Comparison of ENCODE assay signal across 1 cellular context in the genomic region with DNA sequence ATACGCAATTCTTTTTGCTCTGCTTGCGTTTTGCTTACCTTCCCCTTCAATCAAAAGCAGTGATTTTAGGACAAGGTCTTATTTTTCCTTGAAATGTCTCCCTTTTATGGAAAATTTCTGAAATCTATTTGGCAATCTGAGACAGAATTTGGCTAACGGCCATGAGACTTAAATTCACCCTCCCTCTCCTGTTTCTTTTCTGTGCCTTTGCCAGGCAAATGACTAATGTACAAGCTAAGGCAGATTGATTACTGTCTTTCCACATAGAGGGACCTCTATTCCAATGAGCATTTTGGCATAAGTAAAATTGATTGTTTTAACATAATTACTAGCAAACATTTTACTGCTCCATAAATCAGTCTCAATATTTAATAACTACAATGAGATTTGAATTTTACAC.
TF ChIP-seq lines count a peak whose summit lies in the region.

No MANE protein-coding gene starts in this region.

TF ChIP-seq in WTC11, 78 proteins besides CTCF, POLR2A, EP300 and RAD21 (continued from another document):
- TF ChIP-seq USF2 (CRISPR knock-in tag; IDR thresholded peaks at IDR 0.05) (no peak), TP53 (CRISPR knock-in tag; IDR thresholded peaks at IDR 0.05) (no peak), SMAD3 (CRISPR knock-in tag; IDR thresholded peaks at IDR 0.05; ENCODE audit: borderline replicate concordance) (no peak), GTF2I (CRISPR knock-in tag; conservative IDR thresholded peaks at IDR 0.05) (no peak), FOXJ3 (CRISPR knock-in tag; IDR thresholded peaks at IDR 0.05; ENCODE audit: borderline replicate concordance) (no peak), OVOL2 (CRISPR knock-in tag; IDR thresholded peaks at IDR 0.05; ENCODE audit: borderline replicate concordance) (no peak), ETV6 (CRISPR knock-in tag; IDR thresholded peaks at IDR 0.05) (no peak)
